ENCODE assay signal across 8 cellular contexts in the genomic region with DNA sequence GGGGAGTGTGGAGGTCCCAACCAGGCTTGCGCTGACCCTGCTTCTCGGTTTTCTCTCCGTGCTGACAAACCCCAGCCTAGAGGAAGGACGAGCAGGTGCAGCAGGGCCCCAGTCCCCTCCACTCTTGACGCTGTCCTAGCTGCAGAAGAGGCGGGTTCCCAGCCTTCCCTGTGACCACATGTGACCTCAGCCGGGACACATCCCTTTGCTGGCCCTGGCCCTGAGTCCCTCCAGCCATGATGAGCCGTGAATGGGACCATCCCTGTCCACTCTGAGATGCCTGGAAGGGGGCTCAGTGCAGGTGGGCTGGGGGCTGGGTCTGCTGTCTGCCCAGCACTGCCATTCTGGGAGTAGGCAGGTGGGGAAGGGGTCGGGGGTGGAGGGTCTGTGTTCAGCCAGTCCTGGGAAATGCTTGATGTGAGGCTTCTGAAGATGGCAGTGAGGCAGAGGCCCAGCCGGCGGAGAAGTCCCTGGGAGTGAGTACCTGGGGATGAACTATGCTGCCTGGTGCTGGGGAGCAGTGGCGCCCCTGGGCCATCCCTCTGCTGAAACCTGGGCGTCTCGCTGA. TPM values are rescaled to one million over a fixed set of nuclear protein-coding genes. Genes with fewer than 3 reads are reported as not detected.
A peak's percentile ranks its signal among the peaks of the same experiment; 100 is the strongest.
DNase-seq lines count a peak whose midpoint lies in the region; ATAC-seq and TF ChIP-seq lines count a peak whose summit lies in the region.
"Had no signal": no experiment of that assay in that cellular context is flagged by ENCODE, and none has a peak within 500 bp of the region (broad histone marks: within the 10 kb centered on the region; RNA-seq: fewer than 3 reads in every experiment).

No MANE protein-coding gene starts in this region.

- TF ChIP-seq POLR2A in esophagus squamous epithelium (IDR thresholded peaks at IDR 0.05), result no peak
- TF ChIP-seq POLR2A in sigmoid colon (IDR thresholded peaks at IDR 0.05), result no peak

- no peak overlapping the region for H2AFZ ChIP-seq in GM23338
- no peak overlapping the region for H2AFZ ChIP-seq in PC-3 (ENCODE audit: low read length)

- peaks cover 55% of the 10 kb centered on the region for H3K27me3 Mint-ChIP-seq in GM23338 (ENCODE audit: insufficient read depth, low read depth, poor library complexity)

- H3K9me3 ChIP-seq in PC-3 (ENCODE audit: low read length) (no peaks in the 10 kb centered on the region), esophagus squamous epithelium (no peaks in the 10 kb centered on the region), sigmoid colon (no peaks in the 10 kb centered on the region)

- H3F3A ChIP-seq in GM23338 (replicated peaks; ENCODE audit: low read depth) (peaks cover 17% of the 10 kb centered on the region), PC-3 (ENCODE audit: low read length, unreplicated experiment) (no peaks in the 10 kb centered on the region)

- H3K4me3 ChIP-seq in GM23338, result peak overlapping the region; percentile 86; the same call in 1 of the 2 replicates
- H3K4me3 ChIP-seq in PC-3 (ENCODE audit: low read length), result peak overlapping the region; percentile 84; the same call in 1 of the 2 replicates
- peak overlapping the region in 1 of 4 donors; percentile 80 for H3K4me3 ChIP-seq in esophagus squamous epithelium
- no peak overlapping the region for H3K4me3 ChIP-seq in sigmoid colon

- H3K4me1 ChIP-seq in GM23338 (ENCODE audit: insufficient read depth) (peaks cover 35% of the 10 kb centered on the region), PC-3 (ENCODE audit: insufficient read depth, low read length) (peaks cover 35% of the 10 kb centered on the region), esophagus squamous epithelium (peaks cover 59 to 84% (median 62%) of the 10 kb centered on the region in 3 donors), sigmoid colon (peaks cover 0 to 77% (median 65%) of the 10 kb centered on the region in 4 donors)

- peaks cover 20% of the 10 kb centered on the region for H3K4me1 Mint-ChIP-seq in GM23338

- H3K27ac ChIP-seq in GM23338 (ENCODE audit: low read depth), result no peak overlapping the region
- peak overlapping the region; percentile 99 for H3K27ac ChIP-seq in PC-3 (ENCODE audit: low read length)
- H3K27ac ChIP-seq in esophagus squamous epithelium, result peak overlapping the region; percentile 43 to 93 (median 78)
- H3K27ac ChIP-seq in sigmoid colon, result peak overlapping the region; percentile 7 to 98 (median 84)

- no peak overlapping the region for H3K27ac Mint-ChIP-seq in GM23338

- ATAC-seq in GM23338 (no peak), PC-3 (no peak), GM19351 (IDR thresholded peaks at IDR 0.05; ENCODE audit: unreplicated experiment) (no peak)

- intact Hi-C loops in PC-3 (cut with micrococcal nuclease), result no loop called here
- intact Hi-C loops in esophagus squamous epithelium (cut with DNase I), result no loop called here
- intact Hi-C loops in sigmoid colon (cut with DNase I), result no loop called here

- TF ChIP-seq EP300 in sigmoid colon (IDR thresholded peaks at IDR 0.05), result no peak

- H3K9ac ChIP-seq in PC-3 (ENCODE audit: low read length), result peak overlapping the region; percentile 30; the same call in 1 of the 2 replicates

- BruUV-seq in PC-3 (replicated peaks; lab: Mats Ljungman, UMichigan), result no TSS peak

- TF ChIP-seq CTCF in GM23338 (conservative IDR thresholded peaks at IDR 0.05; ENCODE audit: low read depth in 2 of 2) (no peak), PC-3 (conservative IDR thresholded peaks at IDR 0.05; ENCODE audit: low read depth, low read length) (no peak), esophagus squamous epithelium (IDR thresholded peaks at IDR 0.05) (no peak), sigmoid colon (IDR thresholded peaks at IDR 0.05) (no peak)

- POLR2A ChIA-PET in PC-3 (lab: Charles Lee; ENCODE audit: unreplicated experiment), result no interaction called here

- H3K4me2 ChIP-seq in GM23338 (peak overlapping the region; percentile 92), PC-3 (ENCODE audit: low read length) (peak overlapping the region; percentile 97)

- CTCF ChIA-PET in PC-3 (lab: Charles Lee), result no interaction called here

- no peaks in the 10 kb centered on the region for H3K36me3 Mint-ChIP-seq in GM23338 (ENCODE audit: low read depth)

- no peaks in the 10 kb centered on the region for H3K9me2 ChIP-seq in GM23338 (ENCODE audit: insufficient read depth)
- H3K9me2 ChIP-seq in PC-3 (replicated peaks; ENCODE audit: low read length), result no peaks in the 10 kb centered on the region

- peak overlapping the region; percentile 87; the same call in 1 of the 3 replicates for H3K4me3 Mint-ChIP-seq in GM23338

- peak; percentile 38 for DNase-seq in GM23338 (ENCODE audit: low spot score)
- DNase-seq in PC-3, result no peak
- DNase-seq in esophagus squamous epithelium (lab: John Stamatoyannopoulos, UW), result no peak
- no peak for DNase-seq in sigmoid colon
- DNase-seq in SW 1271 (lab: John Stamatoyannopoulos, UW), result no peak
- no peak for DNase-seq in SIG-M5 treated with dmso at 0.1 percent for 504 hours (lab: John Stamatoyannopoulos, UW; ENCODE audit: unreplicated experiment)
- DNase-seq: NCI-H1105 had no signal

- H3K79me2 ChIP-seq in GM23338 (replicated peaks; ENCODE audit: insufficient read depth) (no peaks in the 10 kb centered on the region), PC-3 (ENCODE audit: low read length) (0 out of 2 replicates have a peak, but pooled peaks cover 7% of the 10 kb centered on the region)

- H3K9me3 Mint-ChIP-seq in GM23338, result peaks cover under 1% of the 10 kb centered on the region; the same call in 1 of the 3 replicates

- 5 to 42% methylated on average over 4 to 6 of the region's 14 CpGs for WGBS in esophagus squamous epithelium, 2 donors
- WGBS in sigmoid colon, 2 donors, result 26 to 35% methylated on average over 14 of the region's 14 CpGs

- H3K27me3 ChIP-seq in GM23338 (ENCODE audit: insufficient read depth) (peaks cover 25% of the 10 kb centered on the region), PC-3 (ENCODE audit: low read length) (no peaks in the 10 kb centered on the region), esophagus squamous epithelium (peaks cover 0 to 84% (median 4%) of the 10 kb centered on the region in 4 donors), sigmoid colon (peaks cover 9 to 39% (median 29%) of the 10 kb centered on the region in 3 donors)

- H4K20me1 ChIP-seq in GM23338 (replicated peaks; ENCODE audit: insufficient read depth), result no peaks in the 10 kb centered on the region; the same call in 1 of the 2 replicates
- peaks cover 17% of the 10 kb centered on the region; the same call in 1 of the 2 replicates for H4K20me1 ChIP-seq in PC-3 (ENCODE audit: low read length)

- H3K36me3 ChIP-seq in GM23338 (ENCODE audit: insufficient read depth) (no peaks in the 10 kb centered on the region), PC-3 (ENCODE audit: low read depth, low read length) (no peaks in the 10 kb centered on the region), esophagus squamous epithelium (no peaks in the 10 kb centered on the region), sigmoid colon (no peaks in the 10 kb centered on the region)

TF ChIP-seq in GM23338, 12 proteins besides CTCF, POLR2A, EP300 and RAD21 (continues in another document):
- TF ChIP-seq NANOG (IDR thresholded peaks at IDR 0.05; ENCODE audit: borderline replicate concordance) (no peak), JUNB (IDR thresholded peaks at IDR 0.05; ENCODE audit: unreplicated experiment) (no peak), CREB1 (CRISPR knock-in tag; IDR thresholded peaks at IDR 0.05; ENCODE audit: low read depth) (no peak)

RNA-seq across cellular contexts. Expression of gene TUBB3, which starts 1.9 kb away (rescaled TPM):
- total RNA-seq in GM23338 (2014; rRNA removed; shearing (Covaris generic)), result 431 and 443 TPM in 2 replicates
- 139 and 149 TPM in 2 replicates for polyA plus RNA-seq in GM23338 (2016; fragmentation: Nextera tagmentation; extraction: Ambion mirVana)
- 159 and 199 TPM in 2 replicates for total RNA-seq in PC-3 (2014; rRNA removed)
- 1 to 10 TPM in 3 of 4 donors, not detected in 1; 2.2 to 9.6 (median 8.0) TPM for total RNA-seq in esophagus squamous epithelium
- total RNA-seq in sigmoid colon, result 10 to 100 TPM in 3 of 4 donors, 1 to 10 TPM in 1; 9.2 to 35.0 (median 27.8) TPM
- 10 to 100 TPM in 1 of 3 donors, 1 to 10 TPM in 1, under 1 TPM in 1; 0.46 to 23.5 (median 1.8) TPM for polyA plus RNA-seq in sigmoid colon

RNA-seq across cellular contexts. Expression of gene MC1R, which starts 2.6 kb away (rescaled TPM):
- total RNA-seq in GM23338 (2014; rRNA removed; shearing (Covaris generic)), result 2.9 and 4.3 TPM in 2 replicates
- polyA plus RNA-seq in GM23338 (2016; fragmentation: Nextera tagmentation; extraction: Ambion mirVana), result 0.74 and 0.97 TPM in 2 replicates
- total RNA-seq in PC-3 (2014; rRNA removed), result 4.2 and 6.1 TPM in 2 replicates
- total RNA-seq in esophagus squamous epithelium, result 1 to 10 TPM; 1.1 to 3.4 (median 2.0) TPM
- total RNA-seq in sigmoid colon, result 1 to 10 TPM; 2.1 to 8.0 (median 4.5) TPM
- polyA plus RNA-seq in sigmoid colon, result 1 to 10 TPM in 1 of 3 donors, not detected in 2; 5.6 TPM

RNA-seq across cellular contexts. Expression of gene DEF8, which starts 27.3 kb away (rescaled TPM):
- total RNA-seq in GM23338 (2014; rRNA removed; shearing (Covaris generic)), result 83.5 and 89.9 TPM in 2 replicates
- 98.9 and 105 TPM in 2 replicates for polyA plus RNA-seq in GM23338 (2016; fragmentation: Nextera tagmentation; extraction: Ambion mirVana)
- 128 and 139 TPM in 2 replicates for total RNA-seq in PC-3 (2014; rRNA removed)
- total RNA-seq in esophagus squamous epithelium, result 10 to 100 TPM; 43.5 to 63.0 (median 52.4) TPM
- 100 to 1,000 TPM in 1 of 4 donors, 10 to 100 TPM in 3; 68.8 to 127 (median 86.6) TPM for total RNA-seq in sigmoid colon
- 10 to 100 TPM; 24.6 to 37.2 (median 30.5) TPM for polyA plus RNA-seq in sigmoid colon

RNA-seq across cellular contexts. Expression of gene TCF25, which starts 47.8 kb away (rescaled TPM):
- total RNA-seq in GM23338 (2014; rRNA removed; shearing (Covaris generic)), result 95.4 and 96.4 TPM in 2 replicates
- polyA plus RNA-seq in GM23338 (2016; fragmentation: Nextera tagmentation; extraction: Ambion mirVana) (143 and 149 TPM in 2 replicates), sigmoid colon (100 to 1,000 TPM in 2 of 3 donors, 10 to 100 TPM in 1; 89.7 to 161 (median 106) TPM)
- total RNA-seq in PC-3 (2014; rRNA removed) (77.9 and 79.6 TPM in 2 replicates), esophagus squamous epithelium (100 to 1,000 TPM in 2 of 4 donors, 10 to 100 TPM in 2; 79.7 to 124 (median 101) TPM), sigmoid colon (100 to 1,000 TPM; 131 to 244 (median 181) TPM)

Comparison
In these comparisons a context has a peak if more than half of its experiments do, and no peak if none do; other contexts are left out.
1. H3K4me3 ChIP-seq: peak in GM23338 (single experiment) and PC-3 (single experiment); none in sigmoid colon (0 of 4).